Comparison of ENCODE assay signal across 3 cellular contexts in the genomic region with DNA sequence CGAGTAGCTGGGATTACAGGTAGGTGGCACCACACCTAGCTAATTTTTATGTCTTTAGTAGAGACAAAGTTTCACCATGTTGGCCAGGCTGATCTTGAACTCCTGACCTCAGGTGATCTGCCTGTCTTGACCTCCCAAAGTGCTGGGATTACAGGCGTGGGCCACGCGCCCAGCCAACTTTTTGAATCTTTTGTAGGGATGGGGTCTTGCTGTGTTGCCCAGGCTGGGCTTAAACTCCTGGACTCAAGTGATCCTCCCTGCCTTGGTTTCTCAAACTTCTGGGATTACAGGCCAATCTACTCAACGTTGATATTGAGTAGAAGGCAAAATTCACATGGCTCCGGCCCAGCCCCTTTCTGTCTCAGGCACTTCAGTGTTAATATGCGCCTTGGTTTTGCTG.
TF ChIP-seq lines count a peak whose summit lies in the region.

No MANE protein-coding gene starts in this region.

TF ChIP-seq in HepG2, 621 proteins besides CTCF, POLR2A, EP300 and RAD21:
- TF ChIP-seq ZNF44 (CRISPR knock-in tag; IDR thresholded peaks at IDR 0.05) (no peak), ZNF121 (CRISPR knock-in tag; IDR thresholded peaks at IDR 0.05) (peak; percentile 71)

TF ChIP-seq in HEK293, 187 proteins besides CTCF, POLR2A, EP300 and RAD21:
- TF ChIP-seq ZNF549 (tag by site-specific recombination; IDR thresholded peaks at IDR 0.05) (no peak), ZNF777 (tag by site-specific recombination; IDR thresholded peaks at IDR 0.05; ENCODE audit: borderline replicate concordance) (no peak), ZNF677 (tag by site-specific recombination; IDR thresholded peaks at IDR 0.05) (no peak), ZNF121 (tag by site-specific recombination; IDR thresholded peaks at IDR 0.05) (peak; percentile 90)
- TF ChIP-seq, protein P1, sequence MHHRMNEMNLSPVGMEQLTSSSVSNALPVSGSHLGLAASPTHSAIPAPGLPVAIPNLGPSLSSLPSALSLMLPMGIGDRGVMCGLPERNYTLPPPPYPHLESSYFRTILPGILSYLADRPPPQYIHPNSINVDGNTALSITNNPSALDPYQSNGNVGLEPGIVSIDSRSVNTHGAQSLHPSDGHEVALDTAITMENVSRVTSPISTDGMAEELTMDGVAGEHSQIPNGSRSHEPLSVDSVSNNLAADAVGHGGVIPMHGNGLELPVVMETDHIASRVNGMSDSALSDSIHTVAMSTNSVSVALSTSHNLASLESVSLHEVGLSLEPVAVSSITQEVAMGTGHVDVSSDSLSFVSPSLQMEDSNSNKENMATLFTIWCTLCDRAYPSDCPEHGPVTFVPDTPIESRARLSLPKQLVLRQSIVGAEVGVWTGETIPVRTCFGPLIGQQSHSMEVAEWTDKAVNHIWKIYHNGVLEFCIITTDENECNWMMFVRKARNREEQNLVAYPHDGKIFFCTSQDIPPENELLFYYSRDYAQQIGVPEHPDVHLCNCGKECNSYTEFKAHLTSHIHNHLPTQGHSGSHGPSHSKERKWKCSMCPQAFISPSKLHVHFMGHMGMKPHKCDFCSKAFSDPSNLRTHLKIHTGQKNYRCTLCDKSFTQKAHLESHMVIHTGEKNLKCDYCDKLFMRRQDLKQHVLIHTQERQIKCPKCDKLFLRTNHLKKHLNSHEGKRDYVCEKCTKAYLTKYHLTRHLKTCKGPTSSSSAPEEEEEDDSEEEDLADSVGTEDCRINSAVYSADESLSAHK (tag by site-specific recombination; IDR thresholded peaks at IDR 0.05): no peak

TF ChIP-seq in WTC11, 78 proteins besides CTCF, POLR2A, EP300 and RAD21:
- TF ChIP-seq ZNF121 (CRISPR knock-in tag; IDR thresholded peaks at IDR 0.05): peak; percentile 73; the same call in 1 of the 2 replicates
- no peak for TF ChIP-seq ATF1 (CRISPR knock-in tag; IDR thresholded peaks at IDR 0.05)
TF ChIP-seq in WTC11: peak in this region for 1.
